Comparison of ENCODE assay signal across 15 cellular contexts in the genomic region with DNA sequence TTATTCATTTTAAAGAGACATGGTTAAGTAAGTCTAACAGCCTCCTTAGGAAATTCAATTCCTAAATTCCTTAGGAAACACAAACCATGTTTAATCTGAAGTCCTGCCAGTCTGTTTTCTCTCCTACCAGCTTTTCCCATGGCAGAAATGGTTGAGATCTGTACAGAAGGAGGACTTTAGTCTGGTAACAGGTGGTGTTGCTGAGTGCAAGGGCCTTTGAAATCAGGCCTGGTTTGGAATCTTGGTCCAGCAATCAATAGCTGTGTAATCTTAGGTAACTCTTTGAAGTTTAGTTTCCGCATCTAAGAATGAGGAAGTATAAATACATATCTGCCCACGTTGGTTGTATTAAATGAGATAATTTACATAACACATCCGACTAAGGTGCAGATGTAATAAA.
"Had no signal": no experiment of that assay in that cellular context is flagged by ENCODE, and none has a peak within 500 bp of the region (broad histone marks: within the 10 kb centered on the region; RNA-seq: fewer than 3 reads in every experiment).

No MANE protein-coding gene starts in this region.

- H3K27ac ChIP-seq: foreskin keratinocyte, neutrophil had no signal

- H3K4me3 ChIP-seq: skin epidermis had no signal

- DNase-seq: activated CD4-positive, alpha-beta memory T cell treated with anti-CD3 and anti-CD28 coated beads, Interleukin-2, amount 10 ng/mL, durations not matched to agents 7 days and 5 days; activated CD4-positive, alpha-beta T cell treated with anti-CD3 and anti-CD28 coated beads for 36 hours; activated gamma-delta T cell treated with Interleukin-2 at 50 U/mL for 16 hours; activated T-cell treated with anti-CD3 and anti-CD28 coated beads, Interleukin-2, amount 50 U/mL, for 48 hours; effector memory CD8-positive, alpha-beta T cell; foreskin keratinocyte; immature natural killer cell; natural killer cell; stimulated activated CD4-positive, alpha-beta T cell treated with anti-CD3 and anti-CD28 coated beads, Interleukin-4, amount 100 ng/mL, for 4 hours; stimulated activated CD8-positive, alpha-beta memory T cell treated with anti-CD3 and anti-CD28 coated beads, Interleukin-4, amount 100 ng/mL, for 48 hours; stimulated activated naive CD4-positive, alpha-beta T cell treated with Interleukin-2 at 50 U/mL for 16 hours; substantia nigra; T-helper 17 cell had no signal

- H3K27me3 ChIP-seq: foreskin keratinocyte, neutrophil had no signal

- H3K9me3 ChIP-seq: neutrophil had no signal

- H3K4me1 ChIP-seq: foreskin keratinocyte had no signal

- ATAC-seq: activated CD4-positive, alpha-beta T cell treated with anti-CD3 and anti-CD28 coated beads for 36 hours; effector memory CD8-positive, alpha-beta T cell; foreskin keratinocyte; natural killer cell; T-helper 17 cell had no signal

- H3K36me3 ChIP-seq: neutrophil had no signal
